In the genomic region with DNA sequence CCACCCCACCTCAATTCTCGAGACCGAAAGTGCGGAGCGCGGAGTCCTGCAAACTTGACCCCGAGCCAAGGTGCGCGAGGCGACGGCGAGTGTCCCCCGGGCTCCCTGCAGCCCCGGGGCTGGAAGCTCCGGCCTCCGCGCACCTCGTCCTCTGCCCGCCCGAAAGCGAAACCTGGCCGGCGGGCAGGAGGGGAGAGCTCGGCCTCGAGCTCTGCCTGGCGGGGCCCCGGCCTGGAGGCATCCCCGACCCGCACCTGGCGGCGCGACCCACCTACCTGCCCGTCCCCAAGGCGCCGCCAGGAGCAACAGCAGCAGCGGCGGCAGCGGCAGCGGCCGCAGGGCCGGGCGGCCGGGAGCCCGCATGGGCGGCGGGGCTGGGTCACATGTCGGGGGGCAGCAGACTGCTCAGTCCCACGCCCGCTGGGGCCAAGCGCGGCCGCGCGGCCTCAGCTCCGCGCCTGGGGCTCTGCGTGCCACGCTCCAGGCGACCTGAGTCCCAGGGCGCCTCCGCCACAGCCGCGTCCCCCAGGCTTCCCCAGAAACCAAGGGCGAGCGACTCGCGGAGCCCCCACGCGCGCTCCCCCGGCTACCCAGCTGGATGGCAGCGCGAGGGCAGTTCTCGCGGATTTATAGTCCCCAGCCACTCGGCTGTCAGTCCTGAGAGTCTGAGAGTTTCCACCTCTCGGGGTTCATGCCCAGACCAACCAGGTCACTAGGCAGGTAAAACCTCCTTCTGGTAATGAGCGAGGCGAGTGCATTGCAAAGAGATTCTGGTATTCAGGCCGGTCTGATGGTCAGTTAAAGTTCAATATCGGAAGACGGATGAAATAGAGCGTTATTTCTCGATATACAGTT, we compare ENCODE assay signal across 8 cellular contexts. TPM values are rescaled to one million over a fixed set of nuclear protein-coding genes. Genes with fewer than 3 reads are reported as not detected.
DNase-seq lines count a peak whose midpoint lies in the region; ATAC-seq, FAIRE-seq and TF ChIP-seq lines count a peak whose summit lies in the region.

A gene with protein sequence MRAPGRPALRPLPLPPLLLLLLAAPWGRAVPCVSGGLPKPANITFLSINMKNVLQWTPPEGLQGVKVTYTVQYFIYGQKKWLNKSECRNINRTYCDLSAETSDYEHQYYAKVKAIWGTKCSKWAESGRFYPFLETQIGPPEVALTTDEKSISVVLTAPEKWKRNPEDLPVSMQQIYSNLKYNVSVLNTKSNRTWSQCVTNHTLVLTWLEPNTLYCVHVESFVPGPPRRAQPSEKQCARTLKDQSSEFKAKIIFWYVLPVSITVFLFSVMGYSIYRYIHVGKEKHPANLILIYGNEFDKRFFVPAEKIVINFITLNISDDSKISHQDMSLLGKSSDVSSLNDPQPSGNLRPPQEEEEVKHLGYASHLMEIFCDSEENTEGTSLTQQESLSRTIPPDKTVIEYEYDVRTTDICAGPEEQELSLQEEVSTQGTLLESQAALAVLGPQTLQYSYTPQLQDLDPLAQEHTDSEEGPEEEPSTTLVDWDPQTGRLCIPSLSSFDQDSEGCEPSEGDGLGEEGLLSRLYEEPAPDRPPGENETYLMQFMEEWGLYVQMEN (minus strand): TSS at position 600 of the 855 bp plus-strand sequence. CDS start 237 bp downstream, at position 363.

- TF ChIP-seq CTCF in BJ (IDR thresholded peaks at IDR 0.05; ENCODE audit: insufficient read depth, low read depth, low read length) (no peak), nephron (IDR thresholded peaks at IDR 0.05; ENCODE audit: unreplicated experiment in 3 of 3) (peak in 1 of 3 experiments; percentile 8)

- H3K4me1 Mint-ChIP-seq in activated CD4-positive, alpha-beta memory T cell treated with anti-CD3 and anti-CD28 coated beads, Interleukin-2, amount 10 ng/mL, durations not matched to agents 7 days and 5 days = peaks cover 5% of the 10 kb centered on the region
- peaks cover 14% of the 10 kb centered on the region for H3K4me1 Mint-ChIP-seq in nephron

- CTCF ChIA-PET in BJ (lab: Yijun Ruan, JAX) = interaction anchor here (1.4 kb wide), 2 partner anchors 20 to 32 kb away, joined by 4 to 5 read pairs; no protein-coding TSS in a partner anchor
- CTCF ChIA-PET in activated CD4-positive, alpha-beta memory T cell treated with anti-CD3 and anti-CD28 coated beads, Interleukin-2, amount 10 ng/mL, durations not matched to agents 7 days and 5 days (lab: Charles Lee) = interaction anchor here (0.7 kb wide), 3 partner anchors 49 to 1959 kb away, joined by 4 read pairs; no protein-coding TSS in a partner anchor

- H4K20me1 ChIP-seq in GM23248 (ENCODE audit: insufficient read depth) = no peaks in the 10 kb centered on the region

- no peaks in the 10 kb centered on the region for H3K9me3 Mint-ChIP-seq in activated CD4-positive, alpha-beta memory T cell treated with anti-CD3 and anti-CD28 coated beads, Interleukin-2, amount 10 ng/mL, durations not matched to agents 7 days and 5 days
- H3K9me3 Mint-ChIP-seq in nephron = peaks cover 11% of the 10 kb centered on the region

- peak within 1 kb of the TSS; percentile 77 for H3K4me3 ChIP-seq in BJ (ENCODE audit: low read depth, low read length)
- H3K4me3 ChIP-seq in GM23248 = peak within 1 kb of the TSS; percentile 84
- H3K4me3 ChIP-seq in SJCRH30 = no peak within 1 kb of the TSS

- H3K4me2 ChIP-seq in GM23248 (ENCODE audit: unreplicated experiment) = peak within 1 kb of the TSS; percentile 84

- H3K9ac ChIP-seq in GM23248 = peak within 1 kb of the TSS; percentile 69

- H3K27me3 Mint-ChIP-seq in activated CD4-positive, alpha-beta memory T cell treated with anti-CD3 and anti-CD28 coated beads, Interleukin-2, amount 10 ng/mL, durations not matched to agents 7 days and 5 days = peaks cover 85% of the 10 kb centered on the region
- peaks cover 74% of the 10 kb centered on the region for H3K27me3 Mint-ChIP-seq in nephron (ENCODE audit: low read depth)

- WGBS in GM23248 (ENCODE audit: low coverage in 1 of 2, low lambda C conversion rate in 2 of 2, missing lambda C conversion rate in 2 of 2), 2 experiments = 37 to 41% methylated on average over 58 to 61 of the region's 83 CpGs

- in situ Hi-C loops in GM23248 (cut with MboI) = no loop called here

- FAIRE-seq in frontal cortex (lab: Jason Lieb, UNC) = no peak

- H2AFZ ChIP-seq in GM23248 = peak within 1 kb of the TSS; percentile 89

- no peaks in the 10 kb centered on the region for H3K36me3 ChIP-seq in BJ (ENCODE audit: control insufficient read depth, insufficient read depth, low read length)
- H3K36me3 ChIP-seq in GM23248 (ENCODE audit: low read depth) = no peaks in the 10 kb centered on the region
- H3K36me3 ChIP-seq in SJCRH30 = no peaks in the 10 kb centered on the region

- H3K4me3 Mint-ChIP-seq in activated CD4-positive, alpha-beta memory T cell treated with anti-CD3 and anti-CD28 coated beads, Interleukin-2, amount 10 ng/mL, durations not matched to agents 7 days and 5 days = peak within 1 kb of the TSS; percentile 67
- H3K4me3 Mint-ChIP-seq in nephron = peak within 1 kb of the TSS; percentile 77 to 93 (median 85)

- H3K27ac ChIP-seq in GM23248 (no peak within 1 kb of the TSS), SJCRH30 (no peak within 1 kb of the TSS)

- no peaks in the 10 kb centered on the region for H3F3A ChIP-seq in GM23248 (ENCODE audit: insufficient read depth)

- DNase-seq in BJ (ENCODE audit: low read depth) (no peak), GM23248 (peak; percentile 55), frontal cortex (ENCODE audit: low spot score in 2 of 2) (peak; percentile 24 to 34), SJCRH30 (no peak), DMS114 treated with DMSO at 0.1 percent for 48 hours (lab: John Stamatoyannopoulos, UW; ENCODE audit: unreplicated experiment) (no peak)
- no peak for DNase-seq in activated CD4-positive, alpha-beta memory T cell treated with anti-CD3 and anti-CD28 coated beads, Interleukin-2, amount 10 ng/mL, durations not matched to agents 7 days and 5 days

- H3K9me2 ChIP-seq in GM23248 (ENCODE audit: insufficient read depth) = no peaks in the 10 kb centered on the region

- H3K9me3 ChIP-seq in GM23248 (ENCODE audit: low read depth) (no peaks in the 10 kb centered on the region), SJCRH30 (replicated peaks) (0 out of 2 replicates have a peak, but pooled peaks cover 4% of the 10 kb centered on the region)

- H3K79me2 ChIP-seq in GM23248 (ENCODE audit: insufficient read depth) = no peaks in the 10 kb centered on the region

- H3K27me3 ChIP-seq in BJ (ENCODE audit: control insufficient read depth, insufficient read depth, low read length) (peaks cover 7% of the 10 kb centered on the region; the same call in 1 of the 2 replicates), GM23248 (replicated peaks; ENCODE audit: insufficient read depth) (peaks cover 13% of the 10 kb centered on the region; the same call in 1 of the 2 replicates), SJCRH30 (no peaks in the 10 kb centered on the region)

- ATAC-seq in HG03097 (IDR thresholded peaks at IDR 0.05; ENCODE audit: low FRiP score, unreplicated experiment) = no peak

- H3K36me3 Mint-ChIP-seq in activated CD4-positive, alpha-beta memory T cell treated with anti-CD3 and anti-CD28 coated beads, Interleukin-2, amount 10 ng/mL, durations not matched to agents 7 days and 5 days (ENCODE audit: low read depth) = no peaks in the 10 kb centered on the region
- H3K36me3 Mint-ChIP-seq in nephron (ENCODE audit: low read depth) = no peaks in the 10 kb centered on the region

- POLR2A ChIA-PET in BJ (lab: Charles Lee) = no interaction called here
- POLR2A ChIA-PET in activated CD4-positive, alpha-beta memory T cell treated with anti-CD3 and anti-CD28 coated beads, Interleukin-2, amount 10 ng/mL, durations not matched to agents 7 days and 5 days (lab: Charles Lee) = interaction anchor here (1.0 to 1.3 kb wide), 2 partner anchors 10 to 122 kb away, joined by 3 to 4 read pairs; partner anchors contain the start of gene SLC35D3

- no peak within 1 kb of the TSS for H3K27ac Mint-ChIP-seq in activated CD4-positive, alpha-beta memory T cell treated with anti-CD3 and anti-CD28 coated beads, Interleukin-2, amount 10 ng/mL, durations not matched to agents 7 days and 5 days
- H3K27ac Mint-ChIP-seq in nephron = no peak within 1 kb of the TSS

- no peaks in the 10 kb centered on the region for H3K4me1 ChIP-seq in GM23248 (ENCODE audit: insufficient read depth)
- H3K4me1 ChIP-seq in SJCRH30 = no peaks in the 10 kb centered on the region

RNA-seq across cellular contexts. Expression of the gene that starts here (rescaled TPM):
- polyA plus RNA-seq in BJ (2011; rRNA removed) (not detected in 2 replicates), GM23248 (2016; fragmentation: Nextera tagmentation; extraction: Ambion mirVana) (not detected in 2 replicates)
- not detected in 2 replicates for polyA minus RNA-seq in BJ (2011; rRNA and poly(A)+ RNA removed)
- 0.13 TPM in 1 of 2 replicates, not detected in the other for total RNA-seq in GM23248 (2014; rRNA removed; shearing (Covaris generic))
- total RNA-seq in activated CD4-positive, alpha-beta memory T cell treated with anti-CD3 and anti-CD28 coated beads, Interleukin-2, amount 10 ng/mL, durations not matched to agents 7 days and 5 days = not detected
- 0.41 TPM for total RNA-seq in frontal cortex
- 0.13 and 0.22 TPM in 2 replicates for total RNA-seq in SJCRH30 (2014; rRNA removed; shearing (Covaris generic))

Comparison
In these comparisons a context has a peak if more than half of its experiments do, and no peak if none do; other contexts are left out.
1. Peak in DNase-seq, H3K4me3 ChIP-seq, H3K9ac ChIP-seq and H3K4me2 ChIP-seq in GM23248; RNA of the gene not detected or under 1 TPM.
2. Peak in DNase-seq in frontal cortex; RNA of the gene not detected or under 1 TPM.